Comparison of ENCODE assay signal across 8 cellular contexts in the genomic region with DNA sequence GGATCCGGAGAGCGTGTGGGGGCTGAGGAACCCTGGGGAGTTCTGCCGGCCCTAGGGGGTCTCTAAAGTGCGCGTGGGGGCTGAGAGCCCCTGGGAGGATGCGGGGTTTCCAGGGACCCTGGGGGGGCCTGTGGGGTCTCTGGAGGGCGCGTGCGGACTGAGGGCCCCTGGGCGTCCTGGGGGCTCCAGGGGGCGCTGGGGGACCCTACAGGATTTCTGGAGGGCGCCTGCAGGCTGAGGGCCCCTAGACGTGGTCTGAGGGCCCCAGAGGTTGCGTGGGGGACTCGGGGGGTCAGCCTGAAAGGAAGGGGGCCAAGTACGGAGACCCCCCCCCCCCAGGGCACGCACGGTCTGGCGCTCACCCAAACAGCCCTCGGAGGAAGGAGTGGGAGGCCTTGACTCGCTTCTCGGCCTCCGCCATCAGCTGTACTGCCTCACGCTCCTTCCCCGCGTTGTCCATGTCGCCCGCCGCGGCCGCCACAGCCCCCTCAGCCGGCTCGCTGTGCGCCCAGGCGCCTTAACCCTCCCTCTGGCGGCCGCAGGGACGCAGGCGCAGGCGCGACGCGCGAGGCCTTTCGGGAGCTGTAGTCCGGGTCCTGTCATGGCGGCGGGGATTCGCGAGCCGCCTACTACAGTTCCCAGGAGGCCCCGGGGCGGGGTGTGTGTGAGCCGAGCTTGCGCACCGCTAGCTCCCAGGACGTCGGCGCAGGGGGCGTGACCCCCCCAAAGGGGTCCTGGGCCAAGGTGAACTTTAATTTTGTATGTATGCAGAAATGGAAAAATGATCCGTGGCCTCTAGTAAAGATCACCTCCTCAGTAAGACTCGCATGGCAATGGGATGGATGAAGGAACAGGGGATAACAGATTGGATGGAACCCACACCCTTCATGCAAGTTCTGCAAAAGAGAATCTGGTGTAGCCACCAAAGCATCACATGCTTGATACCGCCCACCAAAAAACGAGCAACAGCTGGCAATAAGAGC. TPM values are rescaled to one million over a fixed set of nuclear protein-coding genes. Genes with fewer than 3 reads are reported as not detected.
DNase-seq lines count a peak whose midpoint lies in the region; ATAC-seq and TF ChIP-seq lines count a peak whose summit lies in the region.

A gene (minus strand): TSS at position 546 of the 983 bp plus-strand sequence. CDS start 86 bp downstream, at position 460.

- CTCF ChIA-PET in IMR-90 (lab: Yijun Ruan, JAX) = interaction anchor here (0.6 to 1.5 kb wide), 4 partner anchors 19 to 43 kb away, joined by 3 to 5 read pairs (median 4); no protein-coding TSS in a partner anchor

- H3K9ac ChIP-seq in IMR-90 (ENCODE audit: low read depth, low read length) (peak within 1 kb of the TSS; percentile 79), OCI-LY3 (ENCODE audit: low read length) (peak within 1 kb of the TSS; percentile 83)

- peaks cover 17% of the 10 kb centered on the region for H3K79me2 ChIP-seq in OCI-LY3 (ENCODE audit: low read length)

- peak within 1 kb of the TSS; percentile 77 for H3K56ac ChIP-seq in IMR-90 (ENCODE audit: extremely low read depth, insufficient read depth, low read length)

- dilution Hi-C loops in IMR-90 (cut with HindIII; ENCODE audit: low sequenced_read_pairs, unreplicated experiment) = no loop called here

- 0% methylated on average over 14 of the region's 64 CpGs; no CpG with 5 or more reads in 1 of the 2 experiments for WGBS in IMR-90 (ENCODE audit: extremely low coverage in 2 of 2, insufficient read length in 1 of 2), 2 experiments

- peak; percentile 26; the same call in 1 of the 2 replicates for TF ChIP-seq RAD21 in IMR-90 (IDR thresholded peaks at IDR 0.05; ENCODE audit: low read length)

- peak within 1 kb of the TSS; percentile 91 for H2AK9ac ChIP-seq in IMR-90 (replicated peaks; ENCODE audit: low read depth, low read length, poor library complexity)

- peaks cover 3 to 16% of the 10 kb centered on the region in 2 experiments; a peak in 3 of 4 replicates for H3K79me1 ChIP-seq in IMR-90 (ENCODE audit: low read depth in 1 of 2, low read length in 2 of 2)

- POLR2A ChIA-PET in IMR-90 (lab: Charles Lee; ENCODE audit: unreplicated experiment) = interaction anchor here (0.6 kb wide), 1 partner anchor 10 kb away, joined by 3 read pairs; no protein-coding TSS in a partner anchor

- DNase-seq in DMS153 treated with DMSO at 0.1 percent for 48 hours (lab: John Stamatoyannopoulos, UW; ENCODE audit: unreplicated experiment) (peak; percentile 71), IMR-90 (peak; percentile 88), activated T-cell treated with anti-CD3 and anti-CD28 coated beads for 1 hour (ENCODE audit: low read depth) (peak; percentile 89), epidermal melanocyte (ENCODE audit: insufficient read length, low spot score) (peak; percentile 70)
- DNase-seq in stimulated activated CD8-positive, alpha-beta memory T cell treated with anti-CD3 and anti-CD28 coated beads, Interleukin-2, amount 100 ng/mL, for 48 hours (ENCODE audit: low read depth in 2 of 2) = peak; percentile 90 to 91

- H3K9me3 ChIP-seq in IMR-90 (ENCODE audit: control insufficient read depth, insufficient read depth, low read length) = no peaks in the 10 kb centered on the region
- no peaks in the 10 kb centered on the region for H3K9me3 ChIP-seq in OCI-LY3 (ENCODE audit: insufficient read depth, low read length)
- no peaks in the 10 kb centered on the region for H3K9me3 ChIP-seq in mononuclear cell (ENCODE audit: low read depth, low read length)

- no peak within 1 kb of the TSS for H2BK20ac ChIP-seq in IMR-90 (ENCODE audit: low read depth, low read length)

- intact Hi-C loops in IMR-90 (cut with micrococcal nuclease) = loop anchor here (1.0 kb wide), 1 partner anchor 60 kb away; no protein-coding TSS in a partner anchor

- no peaks in the 10 kb centered on the region for H3K27me3 ChIP-seq in IMR-90 (ENCODE audit: control insufficient read depth, insufficient read depth, low read length)
- H3K27me3 ChIP-seq in OCI-LY3 (ENCODE audit: low read depth, low read length) = no peaks in the 10 kb centered on the region
- no peaks in the 10 kb centered on the region for H3K27me3 ChIP-seq in mononuclear cell (ENCODE audit: insufficient read depth, low read length)

- H3K18ac ChIP-seq in IMR-90 (ENCODE audit: low read depth, low read length) = peak within 1 kb of the TSS; percentile 32

- H3K4ac ChIP-seq in IMR-90 (ENCODE audit: low read depth, low read length) = peak within 1 kb of the TSS; percentile 94

- H4K20me1 ChIP-seq in IMR-90 (ENCODE audit: insufficient read depth, low read length) (peaks cover 3% of the 10 kb centered on the region; the same call in 1 of the 2 replicates), OCI-LY3 (ENCODE audit: insufficient read depth, low read length) (peaks cover 13% of the 10 kb centered on the region; the same call in 1 of the 2 replicates)

- H4K8ac ChIP-seq in IMR-90 (ENCODE audit: low read depth in 2 of 2, low read length in 2 of 2) = peak within 1 kb of the TSS; percentile 72 to 98

- no peak within 1 kb of the TSS for H2BK15ac ChIP-seq in IMR-90 (ENCODE audit: low read depth, low read length)

- peak within 1 kb of the TSS; percentile 73 for H4K5ac ChIP-seq in IMR-90 (ENCODE audit: low read depth, low read length)

- peak; percentile 37 for TF ChIP-seq CTCF in IMR-90 (conservative IDR thresholded peaks at IDR 0.05; ENCODE audit: low read depth, low read length)
- peak; percentile 29 for TF ChIP-seq CTCF in OCI-LY3 (IDR thresholded peaks at IDR 0.05; ENCODE audit: low read depth, low read length)

- peak within 1 kb of the TSS; percentile 53; the same call in 1 of the 2 replicates for H4K91ac ChIP-seq in IMR-90 (ENCODE audit: insufficient read depth, low read depth, low read length)

- in situ Hi-C loops in IMR-90 (cut with MboI; ENCODE audit: low sequenced_read_pairs) = no loop called here

- H2AK5ac ChIP-seq in IMR-90 (ENCODE audit: low read depth, low read length) = peak within 1 kb of the TSS; percentile 61; the same call in 1 of the 2 replicates

- H3K14ac ChIP-seq in IMR-90 (replicated peaks; ENCODE audit: low read depth, low read length) = peak within 1 kb of the TSS; percentile 96

- TF ChIP-seq POLR2A in IMR-90 (IDR thresholded peaks at IDR 0.05; ENCODE audit: low read depth, low read length) = peak; percentile 63

- H3K9me1 ChIP-seq in IMR-90 (ENCODE audit: insufficient read depth, low read length) = peaks cover 3% of the 10 kb centered on the region

- H2AFZ ChIP-seq in IMR-90 (replicated peaks; ENCODE audit: low read length, poor library complexity) (peak within 1 kb of the TSS; percentile 97), OCI-LY3 (ENCODE audit: low read depth, low read length) (peak within 1 kb of the TSS; percentile 98)

- peak within 1 kb of the TSS; percentile 49 for H2BK120ac ChIP-seq in IMR-90 (ENCODE audit: low read depth, low read length)

- H3K4me1 ChIP-seq in IMR-90 (ENCODE audit: control insufficient read depth, insufficient read depth, low read length) (peaks cover 1% of the 10 kb centered on the region; the same call in 1 of the 2 replicates), OCI-LY3 (ENCODE audit: low read length) (peaks cover 14% of the 10 kb centered on the region), mononuclear cell (ENCODE audit: insufficient read depth, low read length) (peaks cover 15% of the 10 kb centered on the region)

- H3K4me2 ChIP-seq in IMR-90 (ENCODE audit: low read depth, low read length) = peak within 1 kb of the TSS; percentile 93
- peak within 1 kb of the TSS; percentile 90 for H3K4me2 ChIP-seq in OCI-LY3 (ENCODE audit: low read length)

- H3K23ac ChIP-seq in IMR-90 (ENCODE audit: low read depth, low read length) = peak within 1 kb of the TSS; percentile 80; the same call in 1 of the 2 replicates

- H3K27ac ChIP-seq in IMR-90 (ENCODE audit: insufficient read depth, low read length) (peak within 1 kb of the TSS; percentile 75), OCI-LY3 (ENCODE audit: low read length) (0 out of 2 replicates have a peak within 1 kb of the TSS, but pooled peaks have one; percentile 21)

- peak within 1 kb of the TSS; percentile 67 for H3K4me3 ChIP-seq in IMR-90 (ENCODE audit: insufficient read depth, low read depth, low read length)
- H3K4me3 ChIP-seq in OCI-LY3 (ENCODE audit: low read length) = peak within 1 kb of the TSS; percentile 87
- H3K4me3 ChIP-seq in mononuclear cell (ENCODE audit: low read length) = peak within 1 kb of the TSS; percentile 89

- no peaks in the 10 kb centered on the region for H3K36me3 ChIP-seq in IMR-90 (ENCODE audit: control insufficient read depth, insufficient read depth, low read length)
- no peaks in the 10 kb centered on the region for H3K36me3 ChIP-seq in OCI-LY3 (replicated peaks; ENCODE audit: low read depth, low read length)

- no TSS peak for BruUV-seq in IMR-90 (replicated peaks; lab: Mats Ljungman, UMichigan)

- H2BK5ac ChIP-seq in IMR-90 (ENCODE audit: low read depth, low read length, poor library complexity, severe bottlenecking) = peak within 1 kb of the TSS; percentile 78

- ATAC-seq in GM21529 (IDR thresholded peaks at IDR 0.05; ENCODE audit: unreplicated experiment) (peak; percentile 94), IMR-90 (ENCODE audit: low read depth) (peak; percentile 99)

TF ChIP-seq in IMR-90, 13 proteins besides CTCF, POLR2A, EP300 and RAD21:
- TF ChIP-seq MAZ (IDR thresholded peaks at IDR 0.05; ENCODE audit: borderline replicate concordance, low read depth, low read length) (0 out of 2 replicates have a peak, but pooled peaks have one; percentile 17), CHD1 (IDR thresholded peaks at IDR 0.05; ENCODE audit: low read depth, low read length) (0 out of 2 replicates have a peak, but pooled peaks have one; percentile 70), NFE2L2 (IDR thresholded peaks at IDR 0.05; ENCODE audit: low read depth, low read length) (no peak), MXI1 (IDR thresholded peaks at IDR 0.05; ENCODE audit: borderline replicate concordance, low read depth, low read length) (0 out of 2 replicates have a peak, but pooled peaks have one; percentile 68)
TF ChIP-seq in IMR-90: peak in this region for 3.

RNA-seq across cellular contexts. Expression of the gene that starts here (rescaled TPM):
- total RNA-seq in IMR-90 (2012; rRNA removed) (3.9 and 5.2 TPM in 2 replicates), mononuclear cell (11.8 TPM)
- 2.8 and 4.4 TPM in 2 replicates for polyA plus RNA-seq in IMR-90 (2012; rRNA removed)
- polyA plus RNA-seq in IMR-90 (2012; cell fraction: cytosol; rRNA removed) = 0.96 and 1.2 TPM in 2 replicates
- 6.0 and 19.9 TPM in 2 replicates for polyA plus RNA-seq in IMR-90 (2012; cell fraction: nucleus; rRNA removed; ENCODE audit: low replicate concordance)

Comparison
In these comparisons a context has a peak if more than half of its experiments do, and no peak if none do; other contexts are left out.
1. Peak in every context shown above with its lines: DNase-seq, ATAC-seq, H3K4me3 ChIP-seq and H3K27ac ChIP-seq.